Comparison of ENCODE assay signal across 9 cellular contexts in the genomic region with DNA sequence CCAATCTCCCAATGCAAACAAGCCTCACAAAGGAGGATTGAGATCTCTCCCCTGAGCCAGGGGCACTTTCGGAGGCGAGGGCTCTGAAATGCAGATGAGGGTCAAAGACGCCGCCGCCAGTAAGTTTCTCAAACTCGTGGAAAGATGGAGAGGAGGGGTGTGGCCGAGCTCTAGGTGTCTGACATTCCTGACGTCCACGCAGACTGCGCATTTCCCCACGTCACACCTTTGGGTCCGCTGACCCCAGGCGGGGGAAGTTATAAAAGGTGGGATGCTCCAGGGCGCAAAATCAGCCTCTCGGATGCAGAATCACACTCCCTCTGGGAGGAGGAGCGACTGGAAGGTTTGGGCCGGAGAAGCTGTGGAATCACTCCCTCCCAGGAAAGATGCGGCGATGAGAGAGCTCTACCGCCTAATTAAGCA. TPM values are rescaled to one million over a fixed set of nuclear protein-coding genes. Genes with fewer than 3 reads are reported as not detected.
DNase-seq lines count a peak whose midpoint lies in the region; ATAC-seq, FAIRE-seq and TF ChIP-seq lines count a peak whose summit lies in the region.
"Had no signal": no experiment of that assay in that cellular context is flagged by ENCODE, and none has a peak within 500 bp of the region (broad histone marks: within the 10 kb centered on the region; RNA-seq: fewer than 3 reads in every experiment).

No MANE protein-coding gene starts in this region.

- ATAC-seq in natural killer cell treated with Interleukin-12 subunit alpha and Interleukin-12 subunit beta and Interleukin-15 and Interleukin-18, amount 100 ng/mL, for 72 hours: no peak
- no peak for ATAC-seq in GM21576 (IDR thresholded peaks at IDR 0.05; ENCODE audit: unreplicated experiment)

- H3K36me3 ChIP-seq in bronchial epithelial cell (ENCODE audit: control insufficient read depth, insufficient read depth, low read length): no peaks in the 10 kb centered on the region

- FAIRE-seq in bronchial epithelial cell (lab: Jason Lieb, UNC) (no peak), RCC 7860 (lab: Jason Lieb, UNC) (no peak)
- FAIRE-seq: TTC549 had no signal

- no peaks in the 10 kb centered on the region for H3K9me3 Mint-ChIP-seq in natural killer cell treated with Interleukin-12 subunit alpha and Interleukin-12 subunit beta and Interleukin-15 and Interleukin-18, amount 100 ng/mL, for 72 hours

- no peak overlapping the region for H3K4me3 Mint-ChIP-seq in natural killer cell treated with Interleukin-12 subunit alpha and Interleukin-12 subunit beta and Interleukin-15 and Interleukin-18, amount 100 ng/mL, for 72 hours

- H3K4me3 ChIP-seq in AG10803 (ENCODE audit: low read length): peak overlapping the region; percentile 63
- H3K4me3 ChIP-seq in bronchial epithelial cell (ENCODE audit: low read depth, low read length): peak overlapping the region; percentile 43

- H3K27ac Mint-ChIP-seq in natural killer cell treated with Interleukin-12 subunit alpha and Interleukin-12 subunit beta and Interleukin-15 and Interleukin-18, amount 100 ng/mL, for 72 hours: no peak overlapping the region

- H3K36me3 Mint-ChIP-seq in natural killer cell treated with Interleukin-12 subunit alpha and Interleukin-12 subunit beta and Interleukin-15 and Interleukin-18, amount 100 ng/mL, for 72 hours: no peaks in the 10 kb centered on the region

- no peak for DNase-seq in AG10803 (ENCODE audit: low read depth)
- DNase-seq in HuH-7.5 (ENCODE audit: low spot score): peak; percentile 45
- DNase-seq in bronchial epithelial cell (ENCODE audit: low read depth): no peak
- peak; percentile 26 for DNase-seq in natural killer cell treated with Interleukin-12 subunit alpha and Interleukin-12 subunit beta and Interleukin-15 and Interleukin-18, amount 100 ng/mL, for 72 hours (ENCODE audit: low spot score)
- DNase-seq in dedifferentiated amniotic fluid mesenchymal stem cell (ENCODE audit: extremely low spot score): no peak
- DNase-seq in H4 (ENCODE audit: low spot score): no peak
- no peak for DNase-seq in RCC 7860 (ENCODE audit: low spot score)

- H3K4me1 Mint-ChIP-seq in natural killer cell treated with Interleukin-12 subunit alpha and Interleukin-12 subunit beta and Interleukin-15 and Interleukin-18, amount 100 ng/mL, for 72 hours (ENCODE audit: low read depth in 2 of 2): peaks cover 21 to 22% of the 10 kb centered on the region in 2 donors

- H3K27me3 ChIP-seq in bronchial epithelial cell (ENCODE audit: control insufficient read depth, insufficient read depth, low read length): peaks cover 39% of the 10 kb centered on the region

- no peak for TF ChIP-seq CTCF in AG10803 (conservative IDR thresholded peaks at IDR 0.05; ENCODE audit: low read length)
- TF ChIP-seq CTCF in bronchial epithelial cell (IDR thresholded peaks at IDR 0.05; ENCODE audit: insufficient read depth, low read length, severe bottlenecking): no peak

- peaks cover 61 to 80% of the 10 kb centered on the region in 2 donors for H3K27me3 Mint-ChIP-seq in natural killer cell treated with Interleukin-12 subunit alpha and Interleukin-12 subunit beta and Interleukin-15 and Interleukin-18, amount 100 ng/mL, for 72 hours

RNA-seq across cellular contexts. Expression of gene COL2A1, which starts 2.1 kb away (rescaled TPM):
- total RNA-seq in bronchial epithelial cell: under 0.01 TPM in 2 replicates
- not detected for total RNA-seq in natural killer cell treated with Interleukin-12 subunit alpha and Interleukin-12 subunit beta and Interleukin-15 and Interleukin-18, amount 100 ng/mL, for 72 hours
- total RNA-seq in H4 (2014; rRNA removed; shearing (Covaris generic)): not detected in 2 replicates

RNA-seq across cellular contexts. Expression of gene TMEM106C, which starts 38.8 kb away (rescaled TPM):
- 63.1 and 88.5 TPM in 2 replicates for total RNA-seq in bronchial epithelial cell
- 10 to 100 TPM; 75.6 to 84.2 TPM for total RNA-seq in natural killer cell treated with Interleukin-12 subunit alpha and Interleukin-12 subunit beta and Interleukin-15 and Interleukin-18, amount 100 ng/mL, for 72 hours
- total RNA-seq in H4 (2014; rRNA removed; shearing (Covaris generic)): 294 and 314 TPM in 2 replicates

Comparison
In these comparisons a context has a peak if more than half of its experiments do, and no peak if none do; other contexts are left out.
1. DNase-seq: peak in HuH-7.5 (single experiment) and natural killer cell treated with Interleukin-12 subunit alpha and Interleukin-12 subunit beta and Interleukin-15 and Interleukin-18, amount 100 ng/mL, for 72 hours (single experiment); none in AG10803 (single experiment), bronchial epithelial cell (single experiment), dedifferentiated amniotic fluid mesenchymal stem cell (single experiment), H4 (single experiment) and RCC 7860 (single experiment).